In genomic region chr22:31348766-31349165, GRCh38 we compare ENCODE assay signal across 15 cellular contexts.
"Had no signal": no experiment of that assay in that cellular context is flagged by ENCODE, and none has a peak within 500 bp of the region (broad histone marks: within the 10 kb centered on the region; RNA-seq: fewer than 3 reads in every experiment).

No MANE protein-coding gene starts in this region.

- ATAC-seq: activated CD4-positive, CD25-positive, alpha-beta regulatory T cell treated with anti-CD3 and anti-CD28 coated beads, Interleukin-2, amount 50 U/mL, for 24 hours; activated T-cell treated with anti-CD3 and anti-CD28 coated beads, Interleukin-2, amount 50 U/mL, for 72 hours; foreskin keratinocyte; left lobe of liver; stimulated activated naive CD8-positive, alpha-beta T cell treated with anti-CD3 and anti-CD28 coated beads, Interleukin-15, Interleukin-2, amounts not matched to agents 100 U/mL and 50 U/mL, for 24 hours had no signal

- H3K36me3 Mint-ChIP-seq: memory B cell had no signal

- H3K27me3 ChIP-seq: foreskin keratinocyte, suprapubic skin, upper lobe of left lung had no signal

- H3K9me3 ChIP-seq: suprapubic skin, upper lobe of left lung had no signal

- H3K27ac ChIP-seq: coronary artery, foreskin keratinocyte, parathyroid adenoma had no signal

- H3K9me3 Mint-ChIP-seq: activated T-cell treated with anti-CD3 and anti-CD28 coated beads, Interleukin-2, amount 50 U/mL, for 72 hours; memory B cell; T-helper 2 cell treated with Interferon-gamma antibody and Interleukin-4, amounts not matched to agents 5 μg/mL and 100 μg/mL, for 36 hours had no signal

- H3K9ac ChIP-seq: parathyroid adenoma had no signal

- H3K27ac Mint-ChIP-seq: activated T-cell treated with anti-CD3 and anti-CD28 coated beads, Interleukin-2, amount 50 U/mL, for 72 hours; memory B cell; T-helper 2 cell treated with Interferon-gamma antibody and Interleukin-4, amounts not matched to agents 5 μg/mL and 100 μg/mL, for 36 hours had no signal

- DNase-seq: activated T-cell treated with anti-CD3 and anti-CD28 coated beads, Interleukin-2, amount 50 U/mL, for 72 hours; caudate nucleus; effector CD4-positive, alpha-beta T cell; foreskin keratinocyte; head of caudate nucleus; stimulated activated CD4-positive, alpha-beta T cell treated with anti-CD3 and anti-CD28 coated beads, Interleukin-2, amount 100 ng/mL, for 48 hours; stimulated activated naive CD8-positive, alpha-beta T cell treated with anti-CD3 and anti-CD28 coated beads, Interleukin-15, Interleukin-2, amounts not matched to agents 100 U/mL and 50 U/mL, for 24 hours; upper lobe of left lung had no signal

- H3K36me3 ChIP-seq: suprapubic skin, upper lobe of left lung had no signal

- H3K27me3 Mint-ChIP-seq: memory B cell had no signal

- H3K79me2 ChIP-seq: parathyroid adenoma had no signal

- H3K4me3 ChIP-seq: coronary artery, suprapubic skin had no signal

- H2AFZ ChIP-seq: parathyroid adenoma had no signal
